In the genomic region with DNA sequence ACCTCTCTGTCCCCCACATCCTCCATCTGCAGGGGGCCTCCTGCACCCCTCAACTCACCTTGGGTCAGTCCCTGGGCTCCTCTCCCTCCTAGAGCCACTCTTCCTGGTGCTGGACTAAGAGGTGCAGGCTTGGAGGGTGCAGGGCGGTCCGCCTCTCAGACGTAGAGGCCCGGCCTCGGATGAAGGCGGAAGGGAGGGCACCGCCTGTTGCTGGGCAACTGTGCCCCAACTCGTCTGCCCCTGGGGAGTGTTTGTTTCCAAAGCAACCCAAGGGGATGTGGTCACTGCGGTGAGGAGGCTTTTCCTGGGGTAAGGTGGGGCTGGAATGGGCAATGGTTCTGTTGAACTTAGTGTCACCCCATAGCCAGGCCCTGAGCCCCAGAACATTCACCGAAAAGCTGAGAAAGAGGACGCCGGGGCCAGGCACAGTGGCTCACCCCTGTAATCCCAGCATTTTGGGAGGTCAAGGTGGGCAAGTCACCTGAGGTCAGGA, we compare ENCODE assay signal across 8 cellular contexts. TPM values are rescaled to one million over a fixed set of nuclear protein-coding genes. Genes with fewer than 3 reads are reported as not detected.
DNase-seq lines count a peak whose midpoint lies in the region; ATAC-seq, FAIRE-seq and TF ChIP-seq lines count a peak whose summit lies in the region.

A gene with protein sequence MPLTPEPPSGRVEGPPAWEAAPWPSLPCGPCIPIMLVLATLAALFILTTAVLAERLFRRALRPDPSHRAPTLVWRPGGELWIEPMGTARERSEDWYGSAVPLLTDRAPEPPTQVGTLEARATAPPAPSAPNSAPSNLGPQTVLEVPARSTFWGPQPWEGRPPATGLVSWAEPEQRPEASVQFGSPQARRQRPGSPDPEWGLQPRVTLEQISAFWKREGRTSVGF (minus strand): TSS at position 138 of the 493 bp plus-strand sequence. CDS start 1,039 bp downstream, outside the sequence.

- H3K23me2 ChIP-seq in H1 (ENCODE audit: low read depth, low read length): no peaks in the 10 kb centered on the region

- no peak within 1 kb of the TSS for H2AFZ ChIP-seq in H1 (ENCODE audit: low read length)

- H3K27me3 ChIP-seq in H1 (replicated peaks in 1 of 4; ENCODE audit: control insufficient read depth in 3 of 4, extremely low read depth in 1 of 4, insufficient read depth in 3 of 4, low read length in 3 of 4): no peaks in the 10 kb centered on the region

- intact Hi-C loops in activated CD4-positive, alpha-beta T cell treated with anti-CD3 and anti-CD28 coated beads for 36 hours (cut with DNase I, micrococcal nuclease): loop anchor here (1.0 to 10.0 kb wide), 7 partner anchors 14 to 721 kb away; partner anchors contain the start of genes KIF22 (in 2 of the 2) and TAOK2 (in 1 of the 2)

- peak within 1 kb of the TSS; percentile 82; the same call in 1 of the 2 replicates for H4K8ac ChIP-seq in H1 (ENCODE audit: extremely low read depth, insufficient read depth, low read length)

- no peak within 1 kb of the TSS for H2BK5ac ChIP-seq in H1 (ENCODE audit: low read depth, low read length)

- H3K79me2 ChIP-seq in H1 (ENCODE audit: control insufficient read depth in 1 of 2, insufficient read depth in 2 of 2, low read length in 2 of 2): no peaks in the 10 kb centered on the region

- POLR2A ChIA-PET in activated CD4-positive, alpha-beta T cell treated with anti-CD3 and anti-CD28 coated beads for 36 hours (lab: Charles Lee): interaction anchor here (0.7 to 1.6 kb wide), 6 partner anchors 9 to 82 kb away, joined by 3 to 7 read pairs (median 4); no protein-coding TSS in a partner anchor
- POLR2A ChIA-PET in H1 (lab: Charles Lee; ENCODE audit: partially characterized antibody): interaction anchor here (0.8 to 3.1 kb wide), 7 partner anchors 11 to 44 kb away, joined by 3 to 12 read pairs (median 5); no protein-coding TSS in a partner anchor

- ATAC-seq in GM19324 (IDR thresholded peaks at IDR 0.05; ENCODE audit: low FRiP score, unreplicated experiment): peak; percentile 91
- peak; percentile 74 for ATAC-seq in HG03558 (IDR thresholded peaks at IDR 0.05; ENCODE audit: extremely low read depth, unreplicated experiment)
- ATAC-seq in activated CD4-positive, alpha-beta T cell treated with anti-CD3 and anti-CD28 coated beads for 36 hours: peak; percentile 78

- no peak within 1 kb of the TSS for H2BK20ac ChIP-seq in H1 (ENCODE audit: low read length)

- H3K9ac ChIP-seq in H1 (replicated peaks in 1 of 4; ENCODE audit: extremely low read depth in 1 of 4, low read depth in 3 of 4, low read length in 3 of 4): no peak within 1 kb of the TSS

- no peak within 1 kb of the TSS for H2AK5ac ChIP-seq in H1 (ENCODE audit: low read depth, low read length)

- H4K91ac ChIP-seq in H1 (replicated peaks; ENCODE audit: insufficient read length, low read length): no peak within 1 kb of the TSS

- peak; percentile 93 for DNase-seq in activated CD4-positive, alpha-beta T cell treated with anti-CD3 and anti-CD28 coated beads for 36 hours
- DNase-seq in H1 (ENCODE audit: low read depth in 1 of 2, low spot score in 2 of 2): peak in 1 of 2 experiments; percentile 65
- peak; percentile 60 for DNase-seq in stimulated activated CD4-positive, alpha-beta T cell treated with anti-CD3 and anti-CD28 coated beads, Interleukin-12 subunit alpha, Interleukin-12 subunit beta, amount 100 ng/mL, for 4 hours
- no peak for DNase-seq in NCI-H446 (lab: John Stamatoyannopoulos, UW)
- no peak for DNase-seq in NCI-H2227 (lab: John Stamatoyannopoulos, UW; ENCODE audit: unreplicated experiment)
- DNase-seq in NCI-H82 treated with DMSO at 0.1 percent for 48 hours (lab: John Stamatoyannopoulos, UW; ENCODE audit: unreplicated experiment): no peak

- H3K23ac ChIP-seq in H1 (ENCODE audit: insufficient read length): no peak within 1 kb of the TSS

- H2BK120ac ChIP-seq in H1 (replicated peaks; ENCODE audit: low read depth, low read length): no peak within 1 kb of the TSS

- H3K27ac Mint-ChIP-seq in activated CD4-positive, alpha-beta T cell treated with anti-CD3 and anti-CD28 coated beads for 36 hours: peak within 1 kb of the TSS; percentile 97

- no peak within 1 kb of the TSS for H2BK12ac ChIP-seq in H1 (ENCODE audit: low read depth, low read length)

- peaks cover 0 to 8% (median 0%) of the 10 kb centered on the region in 4 experiments; a peak in 2 of 8 replicates for H3K36me3 ChIP-seq in H1 (ENCODE audit: control insufficient read depth in 2 of 4, insufficient read depth in 4 of 4, low read length in 3 of 4)

- no peak for TF ChIP-seq EP300 in H1 (IDR thresholded peaks at IDR 0.05; ENCODE audit: borderline replicate concordance in 1 of 2, low read depth in 2 of 2, low read length in 2 of 2)

- H3K4me1 ChIP-seq in H1 (replicated peaks in 1 of 4; ENCODE audit: control insufficient read depth in 3 of 4, insufficient read depth in 4 of 4, low read length in 3 of 4): peaks cover 0 to 4% (median 2%) of the 10 kb centered on the region in 4 experiments; a peak in 4 of 7 replicates

- H3K36me3 Mint-ChIP-seq in activated CD4-positive, alpha-beta T cell treated with anti-CD3 and anti-CD28 coated beads for 36 hours (ENCODE audit: low read depth): peaks cover 32% of the 10 kb centered on the region

- H3K79me1 ChIP-seq in H1 (ENCODE audit: low read depth, low read length): 0 out of 2 replicates have a peak, but pooled peaks cover 2% of the 10 kb centered on the region

- H4K5ac ChIP-seq in H1 (ENCODE audit: insufficient read length, low read depth, low read length): no peak within 1 kb of the TSS

- no peak within 1 kb of the TSS for H3K18ac ChIP-seq in H1 (ENCODE audit: extremely low read depth, low read length)

- no peak within 1 kb of the TSS for H3K4me3 ChIP-seq in H1 (ENCODE audit: extremely low read depth in 1 of 4, insufficient read depth in 2 of 4, low read depth in 3 of 4, low read length in 4 of 4)

- no peak within 1 kb of the TSS for H2BK15ac ChIP-seq in H1 (ENCODE audit: low read length)

- H3K56ac ChIP-seq in H1 (replicated peaks; ENCODE audit: insufficient read length, low read depth, low read length): no peak within 1 kb of the TSS

- no peak for TF ChIP-seq POLR2A in H1 (IDR thresholded peaks at IDR 0.05; ENCODE audit: control extremely low read depth in 1 of 2, low read depth in 2 of 2, low read length in 2 of 2)

- H3K27ac ChIP-seq in H1 (ENCODE audit: low read depth, low read length): no peak within 1 kb of the TSS

- CTCF ChIA-PET in activated CD4-positive, alpha-beta T cell treated with anti-CD3 and anti-CD28 coated beads for 36 hours (lab: Charles Lee): interaction anchor here (0.7 to 4.0 kb wide), 5 partner anchors 11 to 71 kb away, joined by 4 to 16 read pairs (median 4); no protein-coding TSS in a partner anchor
- CTCF ChIA-PET in H1 (lab: Charles Lee; ENCODE audit: partially characterized antibody): no interaction called here

- H3K9me3 Mint-ChIP-seq in activated CD4-positive, alpha-beta T cell treated with anti-CD3 and anti-CD28 coated beads for 36 hours (ENCODE audit: low read depth): no peaks in the 10 kb centered on the region

- H3K4me3 Mint-ChIP-seq in activated CD4-positive, alpha-beta T cell treated with anti-CD3 and anti-CD28 coated beads for 36 hours: peak within 1 kb of the TSS; percentile 97

- H3K14ac ChIP-seq in H1 (ENCODE audit: insufficient read length): no peak within 1 kb of the TSS

- no peaks in the 10 kb centered on the region for H3K27me3 Mint-ChIP-seq in activated CD4-positive, alpha-beta T cell treated with anti-CD3 and anti-CD28 coated beads for 36 hours

- no peak for TF ChIP-seq CTCF in H1 (IDR thresholded peaks at IDR 0.05; ENCODE audit: control extremely low read depth in 1 of 3, insufficient read depth in 1 of 3, low read depth in 1 of 3, low read length in 3 of 3)

- peaks cover 8 to 9% of the 10 kb centered on the region in 2 experiments; a peak in 2 of 4 replicates for H3K9me3 ChIP-seq in H1 (ENCODE audit: insufficient read depth in 2 of 2, low read depth in 1 of 2, low read length in 1 of 2)

- peaks cover 9 to 13% of the 10 kb centered on the region in 2 experiments for H4K20me1 ChIP-seq in H1 (replicated peaks in 1 of 2; ENCODE audit: control insufficient read depth in 1 of 2, insufficient read depth in 2 of 2, low read length in 2 of 2)

- no peak for TF ChIP-seq RAD21 in H1 (IDR thresholded peaks at IDR 0.05 in 1 of 2, conservative IDR thresholded peaks at IDR 0.05 in 1 of 2; ENCODE audit: low read depth in 2 of 2, low read length in 2 of 2)

- H3K4me1 Mint-ChIP-seq in activated CD4-positive, alpha-beta T cell treated with anti-CD3 and anti-CD28 coated beads for 36 hours: peaks cover 59% of the 10 kb centered on the region

- 70% methylated on average over 9 of the region's 12 CpGs; no CpG with 5 or more reads in 1 of the 2 experiments for WGBS in H1 (ENCODE audit: extremely low coverage in 1 of 2, insufficient coverage in 1 of 2, insufficient read length in 1 of 2, insufficient replicate concordance in 2 of 2, low coverage in 1 of 2, low lambda C conversion rate in 2 of 2, missing lambda C conversion rate in 1 of 2), 2 experiments

- H3K4ac ChIP-seq in H1 (replicated peaks; ENCODE audit: insufficient read length, low read depth, low read length): no peak within 1 kb of the TSS

- no peak within 1 kb of the TSS for H3K4me2 ChIP-seq in H1 (ENCODE audit: insufficient read depth in 1 of 2, low read depth in 2 of 2, low read length in 2 of 2)

- FAIRE-seq in H1 (lab: Jason Lieb, UNC): no peak

TF ChIP-seq in H1, 55 proteins besides CTCF, POLR2A, EP300 and RAD21:
- TF ChIP-seq NRF1 (IDR thresholded peaks at IDR 0.05; ENCODE audit: low read depth, low read length) (no peak), CHD2 (IDR thresholded peaks at IDR 0.05; ENCODE audit: low read length) (0 out of 2 replicates have a peak, but pooled peaks have one; percentile 8)

RNA-seq across cellular contexts. Expression of the gene that starts here (rescaled TPM):
- total RNA-seq in activated CD4-positive, alpha-beta T cell treated with anti-CD3 and anti-CD28 coated beads for 36 hours: 10 to 100 TPM; 21.3 to 22.0 TPM
- total RNA-seq in H1 (2021; fragmentation: NEBNext Ultra II Directional; extraction: Animal tissue kit (Norgen Biotek cat#: 25700)): not detected in 2 replicates
- polyA plus RNA-seq in H1 (2011; rRNA removed): not detected in 2 replicates
- polyA plus RNA-seq in H1 (2011; cell fraction: cytosol; rRNA removed): not detected
- not detected for polyA plus RNA-seq in H1 (2011; cell fraction: nucleus; rRNA removed)
- polyA plus RNA-seq in H1 (2012, experiment 1 of 2): 4.4 to 8.4 TPM (median 5.1 TPM) in 4 replicates
- 2.9 TPM for polyA plus RNA-seq in H1 (2012, experiment 2 of 2)
- polyA plus RNA-seq in H1 (2013, experiment 1 of 2): not detected
- polyA plus RNA-seq in H1 (2013, experiment 2 of 2): not detected
- polyA minus RNA-seq in H1 (2011; rRNA and poly(A)+ RNA removed): not detected in 2 replicates
- polyA minus RNA-seq in H1 (2011; cell fraction: cytosol; rRNA and poly(A)+ RNA removed): not detected
- not detected for polyA minus RNA-seq in H1 (2011; cell fraction: nucleus; rRNA and poly(A)+ RNA removed)

Comparison
In these comparisons a context has a peak if more than half of its experiments do, and no peak if none do; other contexts are left out.
1. RNA of the gene that starts here (total RNA-seq): 21.3 to 22.0 TPM in activated CD4-positive, alpha-beta T cell treated with anti-CD3 and anti-CD28 coated beads for 36 hours; not detected in H1; every median in the first group is over 10 times any median in the second.
2. DNase-seq: peak in activated CD4-positive, alpha-beta T cell treated with anti-CD3 and anti-CD28 coated beads for 36 hours (single experiment) and stimulated activated CD4-positive, alpha-beta T cell treated with anti-CD3 and anti-CD28 coated beads, Interleukin-12 subunit alpha, Interleukin-12 subunit beta, amount 100 ng/mL, for 4 hours (single experiment); none in NCI-H446 (0 of 2), NCI-H2227 (single experiment) and NCI-H82 treated with DMSO at 0.1 percent for 48 hours (single experiment).
3. Peak in every context shown above with its lines, with median percentiles within 50 percentile points of each other: ATAC-seq.